In the genomic region with DNA sequence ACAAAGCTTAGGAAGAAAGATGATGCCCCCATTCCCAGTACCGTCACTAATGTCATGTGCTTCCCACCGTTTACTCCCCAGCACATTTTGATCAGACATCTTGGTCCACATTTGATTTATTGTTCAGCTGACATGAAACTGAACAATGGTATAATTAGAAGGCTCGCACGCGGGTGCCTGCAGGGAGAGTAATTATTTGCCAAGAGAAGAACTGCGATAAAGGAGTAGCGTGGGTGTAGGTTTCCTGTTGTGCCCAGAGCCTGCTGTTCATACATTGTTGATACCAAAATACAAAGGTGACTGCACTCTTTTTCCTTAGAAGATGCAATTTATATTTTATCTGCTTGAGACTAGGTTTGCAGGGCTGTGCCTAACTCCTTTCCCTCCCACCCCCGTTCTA, we compare ENCODE assay signal across 1 cellular context.
TF ChIP-seq lines count a peak whose summit lies in the region.

No MANE protein-coding gene starts in this region.

TF ChIP-seq in HEK293, 187 proteins besides CTCF, POLR2A, EP300 and RAD21 (continues in another document):
- peak; percentile 96 for TF ChIP-seq ZNF394 (tag by site-specific recombination; IDR thresholded peaks at IDR 0.05; ENCODE audit: borderline replicate concordance)
- peak; percentile 62 for TF ChIP-seq ZNF629 (tag by site-specific recombination; IDR thresholded peaks at IDR 0.05)
- TF ChIP-seq, protein P1, sequence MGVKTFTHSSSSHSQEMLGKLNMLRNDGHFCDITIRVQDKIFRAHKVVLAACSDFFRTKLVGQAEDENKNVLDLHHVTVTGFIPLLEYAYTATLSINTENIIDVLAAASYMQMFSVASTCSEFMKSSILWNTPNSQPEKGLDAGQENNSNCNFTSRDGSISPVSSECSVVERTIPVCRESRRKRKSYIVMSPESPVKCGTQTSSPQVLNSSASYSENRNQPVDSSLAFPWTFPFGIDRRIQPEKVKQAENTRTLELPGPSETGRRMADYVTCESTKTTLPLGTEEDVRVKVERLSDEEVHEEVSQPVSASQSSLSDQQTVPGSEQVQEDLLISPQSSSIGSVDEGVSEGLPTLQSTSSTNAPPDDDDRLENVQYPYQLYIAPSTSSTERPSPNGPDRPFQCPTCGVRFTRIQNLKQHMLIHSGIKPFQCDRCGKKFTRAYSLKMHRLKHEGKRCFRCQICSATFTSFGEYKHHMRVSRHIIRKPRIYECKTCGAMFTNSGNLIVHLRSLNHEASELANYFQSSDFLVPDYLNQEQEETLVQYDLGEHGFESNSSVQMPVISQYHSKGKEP (tag by site-specific recombination; IDR thresholded peaks at IDR 0.05), result no peak
- peak; percentile 63 for TF ChIP-seq ZNF596 (tag by site-specific recombination; IDR thresholded peaks at IDR 0.05)
- no peak for TF ChIP-seq ZNF239 (tag by site-specific recombination; IDR thresholded peaks at IDR 0.05)
- peak; percentile 69 for TF ChIP-seq ZBTB8A (tag by site-specific recombination; IDR thresholded peaks at IDR 0.05)
- TF ChIP-seq ZNF558 (tag by site-specific recombination; IDR thresholded peaks at IDR 0.05), result no peak
- no peak for TF ChIP-seq ZNF248 (tag by site-specific recombination; IDR thresholded peaks at IDR 0.05)
- peak; percentile 32; the same call in 1 of the 2 replicates for TF ChIP-seq KLF10 (tag by site-specific recombination; IDR thresholded peaks at IDR 0.05)
- peak; percentile 53; the same call in 1 of the 2 replicates for TF ChIP-seq GLI2 (tag by site-specific recombination; IDR thresholded peaks at IDR 0.05; ENCODE audit: borderline replicate concordance, low read depth)
- TF ChIP-seq, protein P2, sequence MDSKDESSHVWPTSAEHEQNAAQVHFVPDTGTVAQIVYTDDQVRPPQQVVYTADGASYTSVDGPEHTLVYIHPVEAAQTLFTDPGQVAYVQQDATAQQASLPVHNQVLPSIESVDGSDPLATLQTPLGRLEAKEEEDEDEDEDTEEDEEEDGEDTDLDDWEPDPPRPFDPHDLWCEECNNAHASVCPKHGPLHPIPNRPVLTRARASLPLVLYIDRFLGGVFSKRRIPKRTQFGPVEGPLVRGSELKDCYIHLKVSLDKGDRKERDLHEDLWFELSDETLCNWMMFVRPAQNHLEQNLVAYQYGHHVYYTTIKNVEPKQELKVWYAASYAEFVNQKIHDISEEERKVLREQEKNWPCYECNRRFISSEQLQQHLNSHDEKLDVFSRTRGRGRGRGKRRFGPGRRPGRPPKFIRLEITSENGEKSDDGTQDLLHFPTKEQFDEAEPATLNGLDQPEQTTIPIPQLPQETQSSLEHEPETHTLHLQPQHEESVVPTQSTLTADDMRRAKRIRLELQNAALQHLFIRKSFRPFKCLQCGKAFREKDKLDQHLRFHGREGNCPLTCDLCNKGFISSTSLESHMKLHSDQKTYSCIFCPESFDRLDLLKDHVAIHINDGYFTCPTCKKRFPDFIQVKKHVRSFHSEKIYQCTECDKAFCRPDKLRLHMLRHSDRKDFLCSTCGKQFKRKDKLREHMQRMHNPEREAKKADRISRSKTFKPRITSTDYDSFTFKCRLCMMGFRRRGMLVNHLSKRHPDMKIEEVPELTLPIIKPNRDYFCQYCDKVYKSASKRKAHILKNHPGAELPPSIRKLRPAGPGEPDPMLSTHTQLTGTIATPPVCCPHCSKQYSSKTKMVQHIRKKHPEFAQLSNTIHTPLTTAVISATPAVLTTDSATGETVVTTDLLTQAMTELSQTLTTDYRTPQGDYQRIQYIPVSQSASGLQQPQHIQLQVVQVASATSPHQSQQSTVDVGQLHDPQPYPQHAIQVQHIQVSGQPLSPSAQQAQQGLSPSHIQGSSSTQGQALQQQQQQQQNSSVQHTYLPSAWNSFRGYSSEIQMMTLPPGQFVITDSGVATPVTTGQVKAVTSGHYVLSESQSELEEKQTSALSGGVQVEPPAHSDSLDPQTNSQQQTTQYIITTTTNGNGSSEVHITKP (tag by site-specific recombination; IDR thresholded peaks at IDR 0.05), result peak; percentile 72
- TF ChIP-seq ZNF157 (tag by site-specific recombination; IDR thresholded peaks at IDR 0.05), result no peak
- TF ChIP-seq GLIS1 (tag by site-specific recombination; IDR thresholded peaks at IDR 0.05), result no peak
- no peak for TF ChIP-seq ZNF184 (tag by site-specific recombination; IDR thresholded peaks at IDR 0.05)
- TF ChIP-seq ZBTB21 (tag by site-specific recombination; IDR thresholded peaks at IDR 0.05), result 0 out of 2 replicates have a peak, but pooled peaks have one; percentile 10
- TF ChIP-seq ZNF707 (tag by site-specific recombination; IDR thresholded peaks at IDR 0.05), result no peak
- TF ChIP-seq ZNF335 (tag by site-specific recombination; conservative IDR thresholded peaks at IDR 0.05), result peak; percentile 62
- no peak for TF ChIP-seq ZNF701 (tag by site-specific recombination; IDR thresholded peaks at IDR 0.05)
- peak; percentile 90 for TF ChIP-seq FEZF1 (tag by site-specific recombination; IDR thresholded peaks at IDR 0.05)
- 0 out of 2 replicates have a peak, but pooled peaks have one; percentile 27 for TF ChIP-seq ZNF561 (tag by site-specific recombination; IDR thresholded peaks at IDR 0.05; ENCODE audit: borderline replicate concordance)
- peak; percentile 92 for TF ChIP-seq MEIS1 (CRISPR knock-in tag; IDR thresholded peaks at IDR 0.05; ENCODE audit: borderline replicate concordance)
- TF ChIP-seq ZNF266 (tag by site-specific recombination; IDR thresholded peaks at IDR 0.05; ENCODE audit: low read depth), result no peak
- peak; percentile 10; the same call in 1 of the 2 replicates for TF ChIP-seq SP2 (tag by site-specific recombination; IDR thresholded peaks at IDR 0.05)
- TF ChIP-seq, protein P3, sequence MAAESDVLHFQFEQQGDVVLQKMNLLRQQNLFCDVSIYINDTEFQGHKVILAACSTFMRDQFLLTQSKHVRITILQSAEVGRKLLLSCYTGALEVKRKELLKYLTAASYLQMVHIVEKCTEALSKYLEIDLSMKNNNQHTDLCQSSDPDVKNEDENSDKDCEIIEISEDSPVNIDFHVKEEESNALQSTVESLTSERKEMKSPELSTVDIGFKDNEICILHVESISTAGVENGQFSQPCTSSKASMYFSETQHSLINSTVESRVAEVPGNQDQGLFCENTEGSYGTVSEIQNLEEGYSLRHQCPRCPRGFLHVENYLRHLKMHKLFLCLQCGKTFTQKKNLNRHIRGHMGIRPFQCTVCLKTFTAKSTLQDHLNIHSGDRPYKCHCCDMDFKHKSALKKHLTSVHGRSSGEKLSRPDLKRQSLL (tag by site-specific recombination; IDR thresholded peaks at IDR 0.05), result no peak
- TF ChIP-seq, protein P4, sequence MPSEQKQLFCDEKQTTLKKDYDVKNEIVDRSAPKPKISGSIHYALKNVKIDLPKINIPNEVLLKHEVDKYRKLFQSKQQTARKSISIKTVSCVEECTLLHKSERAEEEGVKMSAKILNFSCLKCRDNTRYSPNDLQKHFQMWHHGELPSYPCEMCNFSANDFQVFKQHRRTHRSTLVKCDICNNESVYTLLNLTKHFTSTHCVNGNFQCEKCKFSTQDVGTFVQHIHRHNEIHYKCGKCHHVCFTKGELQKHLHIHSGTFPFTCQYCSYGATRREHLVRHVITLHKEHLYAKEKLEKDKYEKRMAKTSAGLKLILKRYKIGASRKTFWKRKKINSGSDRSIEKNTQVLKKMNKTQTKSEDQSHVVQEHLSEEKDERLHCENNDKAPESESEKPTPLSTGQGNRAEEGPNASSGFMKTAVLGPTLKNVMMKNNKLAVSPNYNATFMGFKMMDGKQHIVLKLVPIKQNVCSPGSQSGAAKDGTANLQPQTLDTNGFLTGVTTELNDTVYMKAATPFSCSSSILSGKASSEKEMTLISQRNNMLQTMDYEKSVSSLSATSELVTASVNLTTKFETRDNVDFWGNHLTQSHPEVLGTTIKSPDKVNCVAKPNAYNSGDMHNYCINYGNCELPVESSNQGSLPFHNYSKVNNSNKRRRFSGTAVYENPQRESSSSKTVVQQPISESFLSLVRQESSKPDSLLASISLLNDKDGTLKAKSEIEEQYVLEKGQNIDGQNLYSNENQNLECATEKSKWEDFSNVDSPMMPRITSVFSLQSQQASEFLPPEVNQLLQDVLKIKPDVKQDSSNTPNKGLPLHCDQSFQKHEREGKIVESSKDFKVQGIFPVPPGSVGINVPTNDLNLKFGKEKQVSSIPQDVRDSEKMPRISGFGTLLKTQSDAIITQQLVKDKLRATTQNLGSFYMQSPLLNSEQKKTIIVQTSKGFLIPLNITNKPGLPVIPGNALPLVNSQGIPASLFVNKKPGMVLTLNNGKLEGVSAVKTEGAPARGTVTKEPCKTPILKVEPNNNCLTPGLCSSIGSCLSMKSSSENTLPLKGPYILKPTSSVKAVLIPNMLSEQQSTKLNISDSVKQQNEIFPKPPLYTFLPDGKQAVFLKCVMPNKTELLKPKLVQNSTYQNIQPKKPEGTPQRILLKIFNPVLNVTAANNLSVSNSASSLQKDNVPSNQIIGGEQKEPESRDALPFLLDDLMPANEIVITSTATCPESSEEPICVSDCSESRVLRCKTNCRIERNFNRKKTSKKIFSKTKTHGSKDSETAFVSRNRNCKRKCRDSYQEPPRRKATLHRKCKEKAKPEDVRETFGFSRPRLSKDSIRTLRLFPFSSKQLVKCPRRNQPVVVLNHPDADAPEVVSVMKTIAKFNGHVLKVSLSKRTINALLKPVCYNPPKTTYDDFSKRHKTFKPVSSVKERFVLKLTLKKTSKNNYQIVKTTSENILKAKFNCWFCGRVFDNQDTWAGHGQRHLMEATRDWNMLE (tag by site-specific recombination; conservative IDR thresholded peaks at IDR 0.05; ENCODE audit: low read depth), result 0 out of 2 replicates have a peak, but pooled peaks have one; percentile 18
- peak; percentile 64 for TF ChIP-seq ZNF24 (tag by site-specific recombination; IDR thresholded peaks at IDR 0.05)
- TF ChIP-seq ZNF501 (tag by site-specific recombination; IDR thresholded peaks at IDR 0.05), result peak; percentile 67; the same call in 1 of the 2 replicates
- peak; percentile 31; the same call in 1 of the 2 replicates for TF ChIP-seq TRIM28 (IDR thresholded peaks at IDR 0.05; ENCODE audit: borderline replicate concordance, low read length)
- no peak for TF ChIP-seq ZNF202 (tag by site-specific recombination; IDR thresholded peaks at IDR 0.05; ENCODE audit: borderline replicate concordance)
- no peak for TF ChIP-seq ZNF560 (tag by site-specific recombination; IDR thresholded peaks at IDR 0.05; ENCODE audit: borderline replicate concordance)
- TF ChIP-seq OSR2 (tag by site-specific recombination; IDR thresholded peaks at IDR 0.05), result peak; percentile 52; the same call in 1 of the 2 replicates
- peak; percentile 60 for TF ChIP-seq ZBTB17 (tag by site-specific recombination; IDR thresholded peaks at IDR 0.05)
- no peak for TF ChIP-seq ZNF473 (tag by site-specific recombination; IDR thresholded peaks at IDR 0.05)
- no peak for TF ChIP-seq ZNF792 (tag by site-specific recombination; IDR thresholded peaks at IDR 0.05)
- TF ChIP-seq, protein P5, sequence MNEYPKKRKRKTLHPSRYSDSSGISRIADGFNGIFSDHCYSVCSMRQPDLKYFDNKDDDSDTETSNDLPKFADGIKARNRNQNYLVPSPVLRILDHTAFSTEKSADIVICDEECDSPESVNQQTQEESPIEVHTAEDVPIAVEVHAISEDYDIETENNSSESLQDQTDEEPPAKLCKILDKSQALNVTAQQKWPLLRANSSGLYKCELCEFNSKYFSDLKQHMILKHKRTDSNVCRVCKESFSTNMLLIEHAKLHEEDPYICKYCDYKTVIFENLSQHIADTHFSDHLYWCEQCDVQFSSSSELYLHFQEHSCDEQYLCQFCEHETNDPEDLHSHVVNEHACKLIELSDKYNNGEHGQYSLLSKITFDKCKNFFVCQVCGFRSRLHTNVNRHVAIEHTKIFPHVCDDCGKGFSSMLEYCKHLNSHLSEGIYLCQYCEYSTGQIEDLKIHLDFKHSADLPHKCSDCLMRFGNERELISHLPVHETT (tag by site-specific recombination; IDR thresholded peaks at IDR 0.05), result no peak
- peak; percentile 85 for TF ChIP-seq ZNF843 (tag by site-specific recombination; IDR thresholded peaks at IDR 0.05)
- TF ChIP-seq, protein P6, sequence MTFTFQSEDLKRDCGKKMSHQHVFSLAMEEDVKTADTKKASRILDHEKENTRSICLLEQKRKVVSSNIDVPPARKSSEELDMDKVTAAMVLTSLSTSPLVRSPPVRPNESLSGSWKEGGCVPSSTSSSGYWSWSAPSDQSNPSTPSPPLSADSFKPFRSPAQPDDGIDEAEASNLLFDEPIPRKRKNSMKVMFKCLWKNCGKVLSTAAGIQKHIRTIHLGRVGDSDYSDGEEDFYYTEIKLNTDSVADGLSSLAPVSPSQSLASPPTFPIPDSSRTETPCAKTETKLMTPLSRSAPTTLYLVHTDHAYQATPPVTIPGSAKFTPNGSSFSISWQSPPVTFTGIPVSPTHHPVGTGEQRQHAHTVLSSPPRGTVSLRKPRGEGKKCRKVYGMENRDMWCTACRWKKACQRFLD (tag by site-specific recombination; IDR thresholded peaks at IDR 0.05), result no peak
- peak; percentile 100 for TF ChIP-seq SP7 (tag by site-specific recombination; IDR thresholded peaks at IDR 0.05)
- peak; percentile 51; the same call in 1 of the 2 replicates for TF ChIP-seq EGR2 (tag by site-specific recombination; IDR thresholded peaks at IDR 0.05; ENCODE audit: low read depth)
- peak; percentile 82 for TF ChIP-seq ZFHX2 (tag by site-specific recombination; conservative IDR thresholded peaks at IDR 0.05)
- TF ChIP-seq, protein P7, sequence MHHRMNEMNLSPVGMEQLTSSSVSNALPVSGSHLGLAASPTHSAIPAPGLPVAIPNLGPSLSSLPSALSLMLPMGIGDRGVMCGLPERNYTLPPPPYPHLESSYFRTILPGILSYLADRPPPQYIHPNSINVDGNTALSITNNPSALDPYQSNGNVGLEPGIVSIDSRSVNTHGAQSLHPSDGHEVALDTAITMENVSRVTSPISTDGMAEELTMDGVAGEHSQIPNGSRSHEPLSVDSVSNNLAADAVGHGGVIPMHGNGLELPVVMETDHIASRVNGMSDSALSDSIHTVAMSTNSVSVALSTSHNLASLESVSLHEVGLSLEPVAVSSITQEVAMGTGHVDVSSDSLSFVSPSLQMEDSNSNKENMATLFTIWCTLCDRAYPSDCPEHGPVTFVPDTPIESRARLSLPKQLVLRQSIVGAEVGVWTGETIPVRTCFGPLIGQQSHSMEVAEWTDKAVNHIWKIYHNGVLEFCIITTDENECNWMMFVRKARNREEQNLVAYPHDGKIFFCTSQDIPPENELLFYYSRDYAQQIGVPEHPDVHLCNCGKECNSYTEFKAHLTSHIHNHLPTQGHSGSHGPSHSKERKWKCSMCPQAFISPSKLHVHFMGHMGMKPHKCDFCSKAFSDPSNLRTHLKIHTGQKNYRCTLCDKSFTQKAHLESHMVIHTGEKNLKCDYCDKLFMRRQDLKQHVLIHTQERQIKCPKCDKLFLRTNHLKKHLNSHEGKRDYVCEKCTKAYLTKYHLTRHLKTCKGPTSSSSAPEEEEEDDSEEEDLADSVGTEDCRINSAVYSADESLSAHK (tag by site-specific recombination; IDR thresholded peaks at IDR 0.05), result peak; percentile 51
- TF ChIP-seq, protein P8, sequence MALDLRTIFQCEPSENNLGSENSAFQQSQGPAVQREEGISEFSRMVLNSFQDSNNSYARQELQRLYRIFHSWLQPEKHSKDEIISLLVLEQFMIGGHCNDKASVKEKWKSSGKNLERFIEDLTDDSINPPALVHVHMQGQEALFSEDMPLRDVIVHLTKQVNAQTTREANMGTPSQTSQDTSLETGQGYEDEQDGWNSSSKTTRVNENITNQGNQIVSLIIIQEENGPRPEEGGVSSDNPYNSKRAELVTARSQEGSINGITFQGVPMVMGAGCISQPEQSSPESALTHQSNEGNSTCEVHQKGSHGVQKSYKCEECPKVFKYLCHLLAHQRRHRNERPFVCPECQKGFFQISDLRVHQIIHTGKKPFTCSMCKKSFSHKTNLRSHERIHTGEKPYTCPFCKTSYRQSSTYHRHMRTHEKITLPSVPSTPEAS (tag by site-specific recombination; IDR thresholded peaks at IDR 0.05), result no peak
